ENCODE assay signal across 21 cellular contexts in the genomic region with DNA sequence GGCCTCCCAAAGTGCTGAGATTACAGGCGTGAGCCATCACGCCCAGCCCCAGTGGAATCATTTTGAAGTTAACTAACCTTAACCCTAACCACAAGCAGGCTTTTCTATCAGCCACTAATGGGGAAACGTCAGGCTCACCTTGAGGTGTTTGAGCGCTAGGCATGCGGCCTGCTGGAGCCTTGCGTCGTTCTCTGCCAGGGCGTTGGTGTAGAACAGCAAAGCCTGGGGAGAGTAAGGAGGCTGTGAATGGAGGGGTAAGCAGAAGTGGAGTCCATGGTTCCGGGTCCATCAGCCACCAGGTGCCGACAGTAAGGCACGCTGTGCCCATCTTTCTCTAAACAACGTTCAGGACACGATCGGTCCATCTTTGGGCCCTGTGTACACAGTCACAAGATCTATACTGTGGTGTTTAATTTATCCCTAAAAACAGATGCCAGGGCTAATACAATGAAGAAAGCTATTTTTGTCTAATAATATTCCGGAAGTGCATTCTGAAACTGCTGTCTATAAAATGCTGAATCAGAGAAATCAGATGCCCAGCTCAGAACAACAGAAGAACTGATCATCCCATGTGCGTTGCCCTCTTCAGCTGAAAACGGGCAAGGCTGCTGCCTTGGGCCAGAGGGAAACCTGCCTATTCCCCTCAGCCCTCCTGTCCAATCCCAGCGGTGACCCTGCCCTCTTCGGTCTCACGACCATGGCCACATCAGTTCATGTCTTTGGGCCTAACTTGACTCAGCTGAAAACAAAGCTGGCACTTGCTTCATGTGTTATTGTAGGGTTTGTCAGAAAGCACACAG.
"Had no signal": no experiment of that assay in that cellular context is flagged by ENCODE, and none has a peak within 500 bp of the region (broad histone marks: within the 10 kb centered on the region; RNA-seq: fewer than 3 reads in every experiment).

No MANE protein-coding gene starts in this region.

- H3K9me3 Mint-ChIP-seq: brain; dendritic cell treated with granulocyte-macrophage colony-stimulating factor and Interleukin-4, amounts not matched to agents 40 ng/mL and 50 ng/mL, for 4 days; effector memory CD8-positive, alpha-beta T cell; natural killer cell; T-helper 2 cell treated with Interferon-gamma antibody and Interleukin-4, amounts not matched to agents 5 μg/mL and 100 μg/mL, for 36 hours had no signal

- H3K27ac ChIP-seq: epithelial cell of prostate, gastrocnemius medialis, left lung, neutrophil, testis, upper lobe of left lung had no signal

- H3K36me3 Mint-ChIP-seq: natural killer cell had no signal

- DNase-seq: activated CD4-positive, alpha-beta T cell treated with anti-CD3 and anti-CD28 coated beads, Interleukin-2, amount 50 U/mL, for 1 hour; activated CD8-positive, alpha-beta memory T cell treated with anti-CD3 and anti-CD28 coated beads for 24 hours; activated naive CD4-positive, alpha-beta T cell treated with Interleukin-2 at 50 U/mL for 16 hours; amygdala; effector memory CD8-positive, alpha-beta T cell; gastrocnemius medialis; islet precursor cell; mesenchymal stem cell; natural killer cell; stimulated activated CD4-positive, alpha-beta T cell treated with anti-CD3 and anti-CD28 coated beads, Interleukin-15, amount 100 ng/mL, for 24 hours; stimulated activated CD4-positive, alpha-beta T cell treated with anti-CD3 and anti-CD28 coated beads, Interleukin-4, amount 100 ng/mL, for 1 hour; stimulated activated naive CD8-positive, alpha-beta T cell treated with anti-CD3 and anti-CD28 coated beads, Interleukin-15, Interleukin-2, amounts not matched to agents 100 U/mL and 50 U/mL, for 24 hours; testis; upper lobe of left lung had no signal

- H3K9me3 ChIP-seq: gastrocnemius medialis, left lung, neutrophil, testis, upper lobe of left lung had no signal

- H3K27ac Mint-ChIP-seq: dendritic cell treated with granulocyte-macrophage colony-stimulating factor and Interleukin-4, amounts not matched to agents 40 ng/mL and 50 ng/mL, for 4 days; T-helper 2 cell treated with Interferon-gamma antibody and Interleukin-4, amounts not matched to agents 5 μg/mL and 100 μg/mL, for 36 hours had no signal

- H3K27me3 Mint-ChIP-seq: brain; dendritic cell treated with granulocyte-macrophage colony-stimulating factor and Interleukin-4, amounts not matched to agents 40 ng/mL and 50 ng/mL, for 4 days; effector memory CD8-positive, alpha-beta T cell had no signal

- H3K4me3 ChIP-seq: gastrocnemius medialis, left lung, testis, upper lobe of left lung had no signal

- H3K4me3 Mint-ChIP-seq: brain; dendritic cell treated with granulocyte-macrophage colony-stimulating factor and Interleukin-4, amounts not matched to agents 40 ng/mL and 50 ng/mL, for 4 days; effector memory CD8-positive, alpha-beta T cell; natural killer cell; T-helper 2 cell treated with Interferon-gamma antibody and Interleukin-4, amounts not matched to agents 5 μg/mL and 100 μg/mL, for 36 hours had no signal

- H3K27me3 ChIP-seq: gastrocnemius medialis, left lung, neutrophil, testis, upper lobe of left lung had no signal

- ATAC-seq: activated CD4-positive, CD25-positive, alpha-beta regulatory T cell treated with anti-CD3 and anti-CD28 coated beads, Interleukin-2, amount 50 U/mL, for 24 hours; effector memory CD8-positive, alpha-beta T cell; gastrocnemius medialis; left lung; natural killer cell; stimulated activated naive CD8-positive, alpha-beta T cell treated with anti-CD3 and anti-CD28 coated beads, Interleukin-15, Interleukin-2, amounts not matched to agents 100 U/mL and 50 U/mL, for 24 hours had no signal

- H3K4me1 Mint-ChIP-seq: brain had no signal
